ENCODE assay signal across 10 cellular contexts in the genomic region with DNA sequence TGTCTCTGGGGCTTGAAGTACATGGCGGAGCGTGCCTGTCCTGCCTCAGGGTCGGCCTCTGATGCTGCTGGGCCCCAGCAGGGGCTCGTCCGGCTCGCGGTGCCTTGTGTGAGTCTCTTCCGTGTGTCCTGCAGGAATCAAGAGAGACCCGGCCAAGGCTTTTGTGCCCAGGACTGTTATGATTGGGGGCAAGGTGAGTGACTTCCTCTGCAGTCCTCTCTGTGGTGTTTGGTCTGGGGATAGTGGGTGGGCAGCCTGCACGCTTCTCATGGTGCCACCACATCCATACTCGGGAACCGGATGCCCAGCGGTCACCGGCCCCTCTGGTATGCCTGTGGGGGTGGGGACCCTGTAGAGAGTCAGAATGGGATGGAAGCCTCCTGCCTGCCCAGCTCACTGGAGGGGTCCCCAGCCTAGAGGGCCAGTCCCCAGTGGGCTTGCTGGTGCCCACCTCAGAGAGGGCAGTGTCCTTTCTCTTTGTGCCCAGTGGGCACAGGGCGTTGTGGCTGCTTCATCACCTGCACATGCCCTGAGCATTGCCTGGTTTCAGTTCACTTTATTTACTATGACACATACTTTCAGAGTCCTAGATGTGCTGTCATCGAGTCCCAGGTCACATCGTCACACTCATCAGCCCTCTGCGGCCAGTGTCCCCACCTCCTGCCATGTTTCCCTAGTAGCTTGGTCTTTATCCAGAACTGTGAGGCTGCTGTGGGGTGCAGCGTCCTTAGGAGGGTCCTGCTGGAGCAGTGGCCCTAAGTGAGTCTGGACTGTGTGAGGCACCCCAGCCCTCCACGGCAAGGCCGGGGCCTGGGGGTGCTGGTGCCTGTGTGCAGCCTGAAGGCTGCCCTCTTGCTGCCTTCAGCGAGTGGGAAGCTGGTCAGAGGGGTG. TPM values are rescaled to one million over a fixed set of nuclear protein-coding genes. Genes with fewer than 3 reads are reported as not detected.
DNase-seq lines count a peak whose midpoint lies in the region; ATAC-seq and TF ChIP-seq lines count a peak whose summit lies in the region.
"Had no signal": no experiment of that assay in that cellular context is flagged by ENCODE, and none has a peak within 500 bp of the region (broad histone marks: within the 10 kb centered on the region; RNA-seq: fewer than 3 reads in every experiment).

No MANE protein-coding gene starts in this region.

- H3K4me3 Mint-ChIP-seq in activated CD8-positive, alpha-beta T cell treated with anti-CD3 and anti-CD28 coated beads for 36 hours = no peak overlapping the region
- no peak overlapping the region for H3K4me3 Mint-ChIP-seq in activated CD8-positive, alpha-beta T cell treated with anti-CD3 and anti-CD28 coated beads, Interleukin-2, amount 10 ng/mL, durations not matched to agents 7 days and 5 days
- H3K4me3 Mint-ChIP-seq: activated T-helper 1 cell treated with anti-CD3 and anti-CD28 coated beads, Interleukin-12 subunit alpha, Interleukin-12 subunit beta, Interleukin-2, Interleukin-4 antibody, amounts not matched to agents 30 ng/mL and 10 ng/mL and 1 ng/mL, durations not matched to agents 14 hours and 24 hours and 36 hours had no signal

- whole genome bisulfite sequencing in suprapubic skin = 90% methylated on average over 11 of the region's 22 CpGs

- H3K27ac ChIP-seq in Peyer's patch (no peak overlapping the region), suprapubic skin (no peak overlapping the region)

- no peak overlapping the region for H3K27ac Mint-ChIP-seq in activated CD8-positive, alpha-beta T cell treated with anti-CD3 and anti-CD28 coated beads for 36 hours
- no peak overlapping the region for H3K27ac Mint-ChIP-seq in activated CD8-positive, alpha-beta T cell treated with anti-CD3 and anti-CD28 coated beads, Interleukin-2, amount 10 ng/mL, durations not matched to agents 7 days and 5 days
- H3K27ac Mint-ChIP-seq: activated T-helper 1 cell treated with anti-CD3 and anti-CD28 coated beads, Interleukin-12 subunit alpha, Interleukin-12 subunit beta, Interleukin-2, Interleukin-4 antibody, amounts not matched to agents 30 ng/mL and 10 ng/mL and 1 ng/mL, durations not matched to agents 14 hours and 24 hours and 36 hours had no signal

- H3K4me3 ChIP-seq in Peyer's patch (no peak overlapping the region), suprapubic skin (no peak overlapping the region)

- no peaks in the 10 kb centered on the region for H3K27me3 ChIP-seq in Peyer's patch
- no peaks in the 10 kb centered on the region for H3K27me3 ChIP-seq in suprapubic skin

- CTCF ChIA-PET in activated CD8-positive, alpha-beta T cell treated with anti-CD3 and anti-CD28 coated beads for 36 hours (lab: Charles Lee) = no interaction called here
- CTCF ChIA-PET in activated CD8-positive, alpha-beta T cell treated with anti-CD3 and anti-CD28 coated beads, Interleukin-2, amount 10 ng/mL, durations not matched to agents 7 days and 5 days (lab: Charles Lee) = interaction anchor here (1.7 kb wide), 1 partner anchor 111 kb away, joined by 5 read pairs; no protein-coding TSS in a partner anchor

- peaks cover 12% of the 10 kb centered on the region for H3K36me3 Mint-ChIP-seq in activated CD8-positive, alpha-beta T cell treated with anti-CD3 and anti-CD28 coated beads for 36 hours (ENCODE audit: low read depth)
- H3K36me3 Mint-ChIP-seq in activated CD8-positive, alpha-beta T cell treated with anti-CD3 and anti-CD28 coated beads, Interleukin-2, amount 10 ng/mL, durations not matched to agents 7 days and 5 days (ENCODE audit: low read depth) = peaks cover 20% of the 10 kb centered on the region

- no peaks in the 10 kb centered on the region for H3K9me3 Mint-ChIP-seq in activated CD8-positive, alpha-beta T cell treated with anti-CD3 and anti-CD28 coated beads for 36 hours
- H3K9me3 Mint-ChIP-seq in activated CD8-positive, alpha-beta T cell treated with anti-CD3 and anti-CD28 coated beads, Interleukin-2, amount 10 ng/mL, durations not matched to agents 7 days and 5 days (ENCODE audit: insufficient read depth) = no peaks in the 10 kb centered on the region
- H3K9me3 Mint-ChIP-seq: activated T-helper 1 cell treated with anti-CD3 and anti-CD28 coated beads, Interleukin-12 subunit alpha, Interleukin-12 subunit beta, Interleukin-2, Interleukin-4 antibody, amounts not matched to agents 30 ng/mL and 10 ng/mL and 1 ng/mL, durations not matched to agents 14 hours and 24 hours and 36 hours had no signal

- no peak for DNase-seq in activated CD8-positive, alpha-beta T cell treated with anti-CD3 and anti-CD28 coated beads for 36 hours
- DNase-seq in activated CD8-positive, alpha-beta T cell treated with anti-CD3 and anti-CD28 coated beads, Interleukin-2, amount 10 ng/mL, durations not matched to agents 7 days and 5 days = no peak
- DNase-seq in Peyer's patch (peak in 2 of 3 donors; percentile 36 to 47), suprapubic skin (ENCODE audit: low spot score in 2 of 2) (peak; percentile 59 to 72), mucosa of gallbladder (ENCODE audit: low spot score) (no peak), inferior parietal cortex (ENCODE audit: extremely low spot score) (no peak)
- DNase-seq in stimulated activated CD4-positive, alpha-beta T cell treated with anti-CD3 and anti-CD28 coated beads, Interleukin-4, amount 100 ng/mL, for 1 hour = no peak
- DNase-seq: NCI-H82 had no signal

- H3K4me1 Mint-ChIP-seq in activated CD8-positive, alpha-beta T cell treated with anti-CD3 and anti-CD28 coated beads for 36 hours (ENCODE audit: low read depth) = no peaks in the 10 kb centered on the region
- H3K4me1 Mint-ChIP-seq in activated CD8-positive, alpha-beta T cell treated with anti-CD3 and anti-CD28 coated beads, Interleukin-2, amount 10 ng/mL, durations not matched to agents 7 days and 5 days (ENCODE audit: low read depth) = no peaks in the 10 kb centered on the region

- no peaks in the 10 kb centered on the region for H3K27me3 Mint-ChIP-seq in activated CD8-positive, alpha-beta T cell treated with anti-CD3 and anti-CD28 coated beads for 36 hours
- no peaks in the 10 kb centered on the region for H3K27me3 Mint-ChIP-seq in activated CD8-positive, alpha-beta T cell treated with anti-CD3 and anti-CD28 coated beads, Interleukin-2, amount 10 ng/mL, durations not matched to agents 7 days and 5 days (ENCODE audit: low read depth)

- H3K9me3 ChIP-seq in Peyer's patch (no peaks in the 10 kb centered on the region), suprapubic skin (no peaks in the 10 kb centered on the region)

- POLR2A ChIA-PET in activated CD8-positive, alpha-beta T cell treated with anti-CD3 and anti-CD28 coated beads for 36 hours (lab: Charles Lee) = no interaction called here
- POLR2A ChIA-PET in activated CD8-positive, alpha-beta T cell treated with anti-CD3 and anti-CD28 coated beads, Interleukin-2, amount 10 ng/mL, durations not matched to agents 7 days and 5 days (lab: Charles Lee) = no interaction called here

- H3K4me1 ChIP-seq in Peyer's patch (no peaks in the 10 kb centered on the region), suprapubic skin (peaks cover 4% of the 10 kb centered on the region)

- H3K36me3 ChIP-seq in Peyer's patch (peaks cover 0 to 93% (median 0%) of the 10 kb centered on the region in 3 donors), suprapubic skin (peaks cover 95% of the 10 kb centered on the region)

- intact Hi-C loops in activated CD8-positive, alpha-beta T cell treated with anti-CD3 and anti-CD28 coated beads for 36 hours (cut with micrococcal nuclease) = no loop called here

- no peak for TF ChIP-seq POLR2A in Peyer's patch (IDR thresholded peaks at IDR 0.05)
- no peak for TF ChIP-seq POLR2A in suprapubic skin (IDR thresholded peaks at IDR 0.05)

- peak; percentile 58 for ATAC-seq in activated CD8-positive, alpha-beta T cell treated with anti-CD3 and anti-CD28 coated beads for 36 hours
- ATAC-seq in activated CD8-positive, alpha-beta T cell treated with anti-CD3 and anti-CD28 coated beads, Interleukin-2, amount 10 ng/mL, durations not matched to agents 7 days and 5 days = no peak
- ATAC-seq in HG02840 (IDR thresholded peaks at IDR 0.05; ENCODE audit: low FRiP score, unreplicated experiment) = peak; percentile 62

- no peak for TF ChIP-seq EP300 in suprapubic skin (IDR thresholded peaks at IDR 0.05)

- TF ChIP-seq CTCF in activated CD8-positive, alpha-beta T cell treated with anti-CD3 and anti-CD28 coated beads for 36 hours (IDR thresholded peaks at IDR 0.05) = no peak
- TF ChIP-seq CTCF in Peyer's patch (IDR thresholded peaks at IDR 0.05) (no peak), suprapubic skin (IDR thresholded peaks at IDR 0.05) (no peak)

RNA-seq across cellular contexts. Expression of gene PYGB, which starts 40.7 kb away (rescaled TPM):
- total RNA-seq in activated CD8-positive, alpha-beta T cell treated with anti-CD3 and anti-CD28 coated beads for 36 hours = 10 to 100 TPM; 26.1 to 26.5 TPM
- 10 to 100 TPM; 33.9 TPM for total RNA-seq in activated CD8-positive, alpha-beta T cell treated with anti-CD3 and anti-CD28 coated beads, Interleukin-2, amount 10 ng/mL, durations not matched to agents 7 days and 5 days
- 100 to 1,000 TPM in 2 of 4 donors, 10 to 100 TPM in 2; 88.3 to 154 (median 124) TPM for total RNA-seq in Peyer's patch
- 100 to 1,000 TPM; 142 to 247 (median 198) TPM for total RNA-seq in suprapubic skin
- 99.5 TPM for total RNA-seq in mucosa of gallbladder

Comparison
In these comparisons a context has a peak if more than half of its experiments do, and no peak if none do; other contexts are left out.
1. DNase-seq: peak in Peyer's patch (2 of 3) and suprapubic skin (2 of 2); none in activated CD8-positive, alpha-beta T cell treated with anti-CD3 and anti-CD28 coated beads for 36 hours (single experiment), activated CD8-positive, alpha-beta T cell treated with anti-CD3 and anti-CD28 coated beads, Interleukin-2, amount 10 ng/mL, durations not matched to agents 7 days and 5 days (single experiment), stimulated activated CD4-positive, alpha-beta T cell treated with anti-CD3 and anti-CD28 coated beads, Interleukin-4, amount 100 ng/mL, for 1 hour (single experiment), mucosa of gallbladder (single experiment) and inferior parietal cortex (single experiment).